ENCODE assay signal across 8 cellular contexts in the genomic region with DNA sequence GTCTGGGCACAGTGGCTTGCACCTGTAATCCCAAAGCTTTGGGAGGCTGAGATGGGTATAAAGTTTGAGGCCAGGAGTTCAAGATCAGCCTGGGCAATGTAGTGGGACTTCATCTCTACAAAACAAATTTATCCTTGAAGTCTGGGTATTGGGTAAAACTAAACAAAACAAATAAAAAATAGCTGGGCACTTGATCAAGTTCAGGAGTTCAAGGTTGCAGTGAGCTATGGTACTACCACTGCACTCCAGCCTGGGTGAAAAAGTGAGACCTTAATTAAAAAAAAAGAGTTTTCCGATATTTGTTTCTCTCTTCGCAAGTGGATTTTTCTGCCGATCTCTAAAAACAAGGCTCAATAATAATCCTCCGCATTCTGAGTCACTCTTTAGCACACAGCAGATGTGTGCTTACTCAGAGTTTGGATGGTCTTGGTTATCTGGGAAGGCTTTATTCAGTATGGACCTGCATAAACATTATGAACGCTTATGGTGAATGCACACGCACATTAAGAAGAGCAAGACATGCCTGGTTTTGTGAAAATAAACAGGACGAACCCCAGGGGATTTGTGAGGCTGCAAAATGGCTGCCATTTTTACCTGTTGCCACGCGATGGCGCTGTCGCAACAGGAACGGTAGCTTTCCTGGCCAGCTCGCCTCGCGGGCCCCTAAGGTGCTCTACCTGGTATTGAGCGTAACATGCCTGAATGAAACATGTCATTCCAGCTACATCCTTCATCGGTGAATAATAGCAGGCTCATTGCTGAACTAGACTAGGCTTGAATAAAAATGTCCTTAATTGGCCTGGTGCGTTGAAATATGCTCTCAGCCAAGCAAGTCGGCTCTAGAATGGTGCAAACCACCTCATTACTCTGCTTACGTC. TPM values are rescaled to one million over a fixed set of nuclear protein-coding genes. Genes with fewer than 3 reads are reported as not detected.
A peak's percentile ranks its signal among the peaks of the same experiment; 100 is the strongest.
DNase-seq lines count a peak whose midpoint lies in the region; ATAC-seq and TF ChIP-seq lines count a peak whose summit lies in the region.

No MANE protein-coding gene starts in this region.

- DNase-seq in AG04449 (ENCODE audit: low read depth, low spot score), result no peak
- peak; percentile 69 for DNase-seq in NCI-H2171 treated with DMSO at 0.1 percent for 48 hours (lab: John Stamatoyannopoulos, UW)
- peak; percentile 40 for DNase-seq in activated CD4-positive, CD25-positive, alpha-beta regulatory T cell treated with anti-CD3 and anti-CD28 coated beads, Interleukin-2, amount 50 U/mL, for 72 hours
- no peak for DNase-seq in chondrocyte (ENCODE audit: low spot score)
- DNase-seq in right lobe of liver, result peak; percentile 63 to 68 (median 65)
- peak; percentile 38 to 53 for DNase-seq in stimulated activated CD4-positive, alpha-beta T cell treated with anti-CD3 and anti-CD28 coated beads, Interleukin-4, amount 100 ng/mL, for 48 hours (ENCODE audit: low read depth in 2 of 2)

- H3K4me1 ChIP-seq in right lobe of liver, result peaks cover 0 to 8% (median 0%) of the 10 kb centered on the region in 4 donors

- TF ChIP-seq CTCF in AG04449 (IDR thresholded peaks at IDR 0.05; ENCODE audit: insufficient read depth, low read length, missing control alignments) (peak; percentile 86), chondrocyte (IDR thresholded peaks at IDR 0.05) (peak; percentile 100), right lobe of liver (IDR thresholded peaks at IDR 0.05) (peak; percentile 78 to 96 (median 94))

- intact Hi-C loops in right lobe of liver (cut with DNase I), result no loop called here

- H3K36me3 ChIP-seq in right lobe of liver, result no peaks in the 10 kb centered on the region

- TF ChIP-seq POLR2A in right lobe of liver (IDR thresholded peaks at IDR 0.05), result no peak

- peaks cover 62% of the 10 kb centered on the region for H3K27me3 Mint-ChIP-seq in chondrocyte (ENCODE audit: low read depth)

- H3K4me3 ChIP-seq in AG04449 (ENCODE audit: low read depth, low read length) (no peak overlapping the region), right lobe of liver (peak overlapping the region in 1 of 3 donors; percentile 20)

- H3K27me3 ChIP-seq in right lobe of liver, result no peaks in the 10 kb centered on the region

- no peak overlapping the region for H3K27ac ChIP-seq in right lobe of liver

- no peaks in the 10 kb centered on the region for H3K9me3 Mint-ChIP-seq in chondrocyte (ENCODE audit: low read depth)

- CTCF ChIA-PET in AG04449 (lab: Yijun Ruan, JAX), result interaction anchor here (0.7 to 5.8 kb wide), 28 partner anchors 10 to 1647 kb away, joined by 3 to 50 read pairs (median 5); no protein-coding TSS in a partner anchor

- no peaks in the 10 kb centered on the region for H3K36me3 Mint-ChIP-seq in chondrocyte (ENCODE audit: low read depth)

- ATAC-seq in GM18517 (IDR thresholded peaks at IDR 0.05; ENCODE audit: unreplicated experiment) (peak; percentile 87), HG03095 (IDR thresholded peaks at IDR 0.05; ENCODE audit: unreplicated experiment) (peak; percentile 78), right lobe of liver (peak; percentile 96 to 97 (median 97))

- H3K9me3 ChIP-seq in right lobe of liver, result no peaks in the 10 kb centered on the region

- POLR2A ChIA-PET in AG04449 (lab: Yijun Ruan, JAX), result no interaction called here

- H3K27ac Mint-ChIP-seq in chondrocyte (ENCODE audit: unreplicated experiment), result no peak overlapping the region

- no peak overlapping the region for H3K4me3 Mint-ChIP-seq in chondrocyte (ENCODE audit: unreplicated experiment)

- peaks cover 6% of the 10 kb centered on the region for H3K4me1 Mint-ChIP-seq in chondrocyte (ENCODE audit: low read depth)

- 6% methylated on average over 20 of the region's 20 CpGs for WGBS in right lobe of liver (ENCODE audit: insufficient coverage, low coverage, low lambda C conversion rate, missing lambda C conversion rate)

RNA-seq across cellular contexts. Expression of a gene that starts 6.0 kb away (rescaled TPM):
- total RNA-seq in chondrocyte (not detected in 3 replicates), right lobe of liver (not detected)

Comparison
In these comparisons a context has a peak if more than half of its experiments do, and no peak if none do; other contexts are left out.
1. DNase-seq: peak in NCI-H2171 treated with DMSO at 0.1 percent for 48 hours (single experiment), activated CD4-positive, CD25-positive, alpha-beta regulatory T cell treated with anti-CD3 and anti-CD28 coated beads, Interleukin-2, amount 50 U/mL, for 72 hours (single experiment), right lobe of liver (3 of 3) and stimulated activated CD4-positive, alpha-beta T cell treated with anti-CD3 and anti-CD28 coated beads, Interleukin-4, amount 100 ng/mL, for 48 hours (2 of 2); none in AG04449 (single experiment) and chondrocyte (single experiment).
2. Peak in every context shown above with its lines, with median percentiles within 50 percentile points of each other: CTCF ChIP-seq and ATAC-seq.